In the genomic region with DNA sequence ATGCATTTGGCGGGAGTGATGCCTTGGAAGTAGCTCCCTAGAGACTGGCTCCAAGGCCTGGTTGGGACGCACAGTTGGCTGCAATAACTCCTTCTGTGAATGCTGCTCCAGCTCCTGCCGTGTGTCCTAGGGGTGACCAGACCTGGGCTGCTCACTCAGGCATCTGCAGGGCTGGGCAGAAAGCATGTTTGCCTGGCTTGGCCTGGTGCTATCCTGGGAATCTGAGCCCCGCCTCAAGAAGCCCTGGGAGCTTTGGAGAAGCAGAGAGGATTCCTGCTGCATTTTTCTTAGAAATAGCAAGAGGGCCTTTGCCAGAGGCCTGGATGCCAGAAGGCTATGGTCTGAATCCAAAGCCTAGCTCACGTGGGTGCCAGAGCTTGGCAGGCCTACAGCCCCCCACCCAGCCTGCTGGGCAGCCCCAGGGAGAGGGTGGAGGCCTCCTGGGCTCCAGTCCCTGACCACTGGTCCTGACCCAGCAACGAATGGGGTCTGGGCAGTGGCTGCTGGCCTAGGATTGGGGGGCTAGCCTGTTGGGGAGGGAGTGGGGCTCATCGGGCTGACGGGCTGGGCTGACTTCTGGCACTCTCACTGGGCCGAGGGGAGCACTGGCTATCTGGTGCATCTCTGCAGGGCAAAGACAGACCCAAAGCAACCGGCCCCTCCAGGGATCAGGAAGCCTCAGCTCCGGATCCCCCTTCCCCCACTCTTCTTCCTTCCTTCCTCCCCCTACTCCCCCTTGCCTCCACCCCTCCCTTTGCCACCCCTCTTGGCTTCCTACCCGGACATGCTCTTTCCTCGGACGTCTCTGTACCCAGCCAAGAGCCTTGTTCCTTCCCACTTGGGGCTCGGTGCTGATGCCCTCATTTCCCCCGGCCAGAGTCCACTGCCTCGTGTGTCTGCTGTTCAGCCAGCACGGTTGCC, we compare ENCODE assay signal across 10 cellular contexts. TPM values are rescaled to one million over a fixed set of nuclear protein-coding genes. Genes with fewer than 3 reads are reported as not detected.
A peak's percentile ranks its signal among the peaks of the same experiment; 100 is the strongest.
DNase-seq lines count a peak whose midpoint lies in the region; ATAC-seq and TF ChIP-seq lines count a peak whose summit lies in the region.
"Had no signal": no experiment of that assay in that cellular context is flagged by ENCODE, and none has a peak within 500 bp of the region (broad histone marks: within the 10 kb centered on the region; RNA-seq: fewer than 3 reads in every experiment).

No MANE protein-coding gene starts in this region.

- TF ChIP-seq EP300 in esophagus muscularis mucosa (IDR thresholded peaks at IDR 0.05), result no peak

- H3K27ac ChIP-seq in esophagus muscularis mucosa (replicated peaks in 1 of 4) (peak overlapping the region; percentile 84 to 87 (median 85)), upper lobe of right lung (peak overlapping the region; percentile 76)

- DNase-seq in NCI-H226 (peak; percentile 67), esophagus muscularis mucosa (ENCODE audit: extremely low spot score) (no peak), mesothelial cell of epicardium (ENCODE audit: low spot score in 2 of 2, unreplicated experiment in 2 of 2) (no peak), upper lobe of right lung (no peak), NCI-H524 (lab: John Stamatoyannopoulos, UW) (no peak), D341Med (ENCODE audit: low spot score) (no peak), HCEC 1CT (no peak), NAMALWA (ENCODE audit: low spot score) (no peak)

- H3K27me3 ChIP-seq in esophagus muscularis mucosa (no peaks in the 10 kb centered on the region), upper lobe of right lung (no peaks in the 10 kb centered on the region)

- H3K27me3 Mint-ChIP-seq in mesothelial cell of epicardium (ENCODE audit: low read depth), result no peaks in the 10 kb centered on the region

- peaks cover 93 to 99% (median 96%) of the 10 kb centered on the region in 4 donors for H3K4me1 ChIP-seq in esophagus muscularis mucosa
- H3K4me1 ChIP-seq in upper lobe of right lung, result peaks cover 86% of the 10 kb centered on the region

- intact Hi-C loops in esophagus muscularis mucosa (cut with DNase I), result no loop called here
- intact Hi-C loops in upper lobe of right lung (cut with DNase I), result no loop called here

- H3K4me1 Mint-ChIP-seq in mesothelial cell of epicardium, result peaks cover 71% of the 10 kb centered on the region

- peak; percentile 14 for ATAC-seq in upper lobe of right lung

- no peak for TF ChIP-seq POLR2A in esophagus muscularis mucosa (IDR thresholded peaks at IDR 0.05; ENCODE audit: low read depth)

- H3K4me3 Mint-ChIP-seq in mesothelial cell of epicardium, result peak overlapping the region; percentile 57

- H3K36me3 Mint-ChIP-seq in mesothelial cell of epicardium, result peaks cover 12% of the 10 kb centered on the region

- peak overlapping the region in 3 of 4 donors; percentile 8 to 31 (median 18) for H3K4me3 ChIP-seq in esophagus muscularis mucosa
- H3K4me3 ChIP-seq in upper lobe of right lung, result no peak overlapping the region

- H3K9me3 ChIP-seq in esophagus muscularis mucosa, result no peaks in the 10 kb centered on the region
- no peaks in the 10 kb centered on the region for H3K9me3 ChIP-seq in upper lobe of right lung

- H3K27ac Mint-ChIP-seq in mesothelial cell of epicardium, result peak overlapping the region; percentile 94

- no peaks in the 10 kb centered on the region for H3K36me3 ChIP-seq in esophagus muscularis mucosa
- H3K36me3 ChIP-seq in upper lobe of right lung, result no peaks in the 10 kb centered on the region

- TF ChIP-seq CTCF in esophagus muscularis mucosa (IDR thresholded peaks at IDR 0.05), result no peak
- no peak for TF ChIP-seq CTCF in mesothelial cell of epicardium (IDR thresholded peaks at IDR 0.05; ENCODE audit: unreplicated experiment)
- TF ChIP-seq CTCF in upper lobe of right lung (IDR thresholded peaks at IDR 0.05), result no peak

- WGBS in esophagus muscularis mucosa, result 10% methylated on average over 16 of the region's 18 CpGs

- H3K9me3 Mint-ChIP-seq in mesothelial cell of epicardium, result no peaks in the 10 kb centered on the region

RNA-seq across cellular contexts. Expression of a gene that starts 10.5 kb away (rescaled TPM):
- total RNA-seq in esophagus muscularis mucosa (10 to 100 TPM; 11.9 to 46.5 (median 23.3) TPM), mesothelial cell of epicardium (94.5 to 101 TPM (median 99.1 TPM) in 3 replicates), upper lobe of right lung (65.6 TPM)

RNA-seq across cellular contexts. Expression of a gene that starts 25.8 kb away (rescaled TPM):
- total RNA-seq in esophagus muscularis mucosa (not detected), mesothelial cell of epicardium (0.27 to 0.98 TPM (median 0.55 TPM) in 3 replicates), upper lobe of right lung (not detected)
- total RNA-seq: epithelial cell of proximal tubule, LHCN-M2 had no signal

RNA-seq across cellular contexts. Expression of a gene that starts 39.4 kb away (rescaled TPM):
- under 1 TPM in 2 of 4 donors, not detected in 2; 0.11 to 0.39 TPM for total RNA-seq in esophagus muscularis mucosa
- 0.84 to 2.5 TPM (median 1.8 TPM) in 3 replicates for total RNA-seq in mesothelial cell of epicardium
- not detected for total RNA-seq in upper lobe of right lung
- total RNA-seq: epithelial cell of proximal tubule had no signal
